Comparison of ENCODE assay signal across 17 cellular contexts in genomic region chr5:89769975-89770374, GRCh38.
A peak's percentile ranks its signal among the peaks of the same experiment; 100 is the strongest.
DNase-seq lines count a peak whose midpoint lies in the region; ATAC-seq and TF ChIP-seq lines count a peak whose summit lies in the region.
"Had no signal": no experiment of that assay in that cellular context is flagged by ENCODE, and none has a peak within 500 bp of the region (broad histone marks: within the 10 kb centered on the region; RNA-seq: fewer than 3 reads in every experiment).

No MANE protein-coding gene starts in this region.

- H3K4me3 ChIP-seq in HFF-Myc (replicated peaks; ENCODE audit: low read depth, low read length) (no peak overlapping the region), fibroblast of mammary gland (ENCODE audit: control insufficient read depth, low read depth, low read length) (no peak overlapping the region), skeletal muscle cell (ENCODE audit: low read depth, low read length) (no peak overlapping the region)
- H3K4me3 ChIP-seq: GM12878, heart right ventricle, right lobe of liver had no signal

- no peak for TF ChIP-seq CTCF in HFF-Myc (IDR thresholded peaks at IDR 0.05; ENCODE audit: low read depth, low read length, missing control alignments)
- no peak for TF ChIP-seq CTCF in fibroblast of mammary gland (conservative IDR thresholded peaks at IDR 0.05; ENCODE audit: control insufficient read depth, insufficient read depth, low read depth, low read length)

- peak; percentile 12 for DNase-seq in HFF-Myc (ENCODE audit: extremely low read depth, low read depth)
- DNase-seq in SK-MEL-5 (ENCODE audit: low read depth, low spot score) = peak; percentile 4
- DNase-seq in fibroblast of mammary gland (ENCODE audit: low read depth) = peak; percentile 29
- peak; percentile 17 for DNase-seq in skeletal muscle cell (ENCODE audit: low read depth)
- no peak for DNase-seq in iPS-NIHi7 (ENCODE audit: extremely low spot score)
- no peak for DNase-seq in DMS153 treated with DMSO at 0.1 percent for 48 hours (lab: John Stamatoyannopoulos, UW; ENCODE audit: unreplicated experiment)
- DNase-seq: activated CD8-positive, alpha-beta memory T cell treated with anti-CD3 and anti-CD28 coated beads, Interleukin-2, amount 50 U/mL, for 4 hours; activated naive CD4-positive, alpha-beta T cell treated with anti-CD3 and anti-CD28 coated beads, Interleukin-2, amount 10 ng/mL, durations not matched to agents 7 days and 5 days; GOT3; heart right ventricle; NCI-H1105; right lobe of liver; stimulated activated CD4-positive, alpha-beta T cell treated with anti-CD3 and anti-CD28 coated beads, Interleukin-4, amount 100 ng/mL, for 1 hour; stimulated activated CD8-positive, alpha-beta memory T cell treated with anti-CD3 and anti-CD28 coated beads, Interleukin-4, amount 100 ng/mL, for 48 hours had no signal

- ATAC-seq in GM21825 (IDR thresholded peaks at IDR 0.05; ENCODE audit: unreplicated experiment) = no peak
- ATAC-seq: GM12878, heart right ventricle, right lobe of liver, Right ventricle myocardium inferior had no signal

- in situ Hi-C loops in SK-MEL-5 (cut with HindIII; ENCODE audit: low pct_unique_long_range_greater_than_20kb, low sequenced_read_pairs) = no loop called here

Comparison
In these comparisons a context has a peak if more than half of its experiments do, and no peak if none do; other contexts are left out.
1. DNase-seq: peak in HFF-Myc (single experiment), SK-MEL-5 (single experiment), fibroblast of mammary gland (single experiment) and skeletal muscle cell (single experiment); none in iPS-NIHi7 (single experiment) and DMS153 treated with DMSO at 0.1 percent for 48 hours (single experiment).